ENCODE assay signal across 10 cellular contexts in the genomic region with DNA sequence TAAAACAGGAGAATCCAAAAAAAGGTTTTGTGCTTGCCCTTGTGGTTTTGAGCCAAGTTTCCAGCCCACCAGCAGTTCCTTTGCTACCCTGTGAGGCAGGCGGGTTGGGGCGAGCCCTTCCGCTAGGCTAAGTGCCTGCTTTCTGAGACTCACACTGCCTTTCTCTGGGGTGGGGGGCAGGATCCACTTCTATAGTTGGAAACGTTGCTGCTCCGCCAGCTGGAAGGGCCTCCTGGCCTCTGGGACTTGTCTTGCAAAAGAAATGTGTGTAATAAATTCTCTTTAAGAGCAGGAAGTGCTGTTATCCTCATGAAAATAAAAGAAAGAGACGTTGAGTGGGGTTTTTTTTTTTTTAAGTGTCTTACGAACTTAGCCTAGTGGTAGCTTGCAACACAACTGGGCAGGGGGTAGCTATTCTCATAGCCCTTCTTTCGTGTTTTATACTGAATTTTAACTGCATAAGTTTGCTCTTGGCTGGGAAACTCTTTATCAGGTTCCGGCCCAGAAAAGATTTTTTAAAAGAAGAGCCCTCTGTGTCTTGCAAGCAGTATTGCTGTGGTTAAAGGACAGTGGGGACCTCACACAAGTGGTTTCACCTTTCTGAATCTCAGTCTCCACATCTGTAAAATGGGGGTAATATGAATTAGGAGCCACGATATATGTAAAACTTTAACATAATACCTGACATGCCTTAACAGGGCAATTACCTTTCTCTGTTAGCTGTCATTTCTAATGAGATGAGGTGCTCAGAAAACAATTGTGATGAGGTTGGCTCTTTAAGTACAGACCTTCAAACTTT. TPM values are rescaled to one million over a fixed set of nuclear protein-coding genes. Genes with fewer than 3 reads are reported as not detected.
DNase-seq lines count a peak whose midpoint lies in the region; ATAC-seq and TF ChIP-seq lines count a peak whose summit lies in the region.
"Had no signal": no experiment of that assay in that cellular context is flagged by ENCODE, and none has a peak within 500 bp of the region (broad histone marks: within the 10 kb centered on the region; RNA-seq: fewer than 3 reads in every experiment).

No MANE protein-coding gene starts in this region.

- ATAC-seq in WTC11: no peak
- peak; percentile 80 for ATAC-seq in left ventricle myocardium superior
- ATAC-seq in GM21367 (IDR thresholded peaks at IDR 0.05; ENCODE audit: unreplicated experiment): no peak
- no peak for ATAC-seq in HG03460 (IDR thresholded peaks at IDR 0.05; ENCODE audit: unreplicated experiment)

- no peaks in the 10 kb centered on the region for H3K27me3 ChIP-seq in thyroid gland

- TF ChIP-seq POLR2A in thyroid gland (IDR thresholded peaks at IDR 0.05): no peak

- H3K36me3 ChIP-seq in thyroid gland: peaks cover 19 to 28% of the 10 kb centered on the region in 2 donors

- POLR2A ChIA-PET in WTC11 (lab: Charles Lee): interaction anchor here (1.0 kb wide), 1 partner anchor 117 kb away, joined by 3 read pairs; no protein-coding TSS in a partner anchor

- TF ChIP-seq CTCF in WTC11 (IDR thresholded peaks at IDR 0.05) (no peak), thyroid gland (IDR thresholded peaks at IDR 0.05) (no peak)

- DNase-seq in activated T-cell treated with anti-CD3 and anti-CD28 coated beads, Interleukin-2, amount 50 U/mL, for 24 hours: peak; percentile 51
- no peak for DNase-seq in activated T-cell treated with anti-CD3 and anti-CD28 coated beads, Interleukin-2, amount 50 U/mL, for 1 hour
- DNase-seq in WTC11 (ENCODE audit: low spot score) (no peak), left ventricle myocardium superior (peak; percentile 84), thyroid gland (peak in 1 of 2 donors; percentile 22), NCI-H748 (lab: John Stamatoyannopoulos, UW; ENCODE audit: unreplicated experiment) (no peak)
- DNase-seq: mesendoderm, T1000 had no signal

- CTCF ChIA-PET in WTC11 (lab: Charles Lee): interaction anchor here (1.2 to 1.6 kb wide), 2 partner anchors 11 to 18 kb away, joined by 5 to 6 read pairs; no protein-coding TSS in a partner anchor

- 69 to 70% methylated on average over 10 of the region's 10 CpGs for WGBS in thyroid gland, 2 donors

- peak overlapping the region in 2 of 3 donors; percentile 32 to 60 for H3K27ac ChIP-seq in thyroid gland

- no peaks in the 10 kb centered on the region for H3K9me3 ChIP-seq in thyroid gland

- peaks cover 25 to 51% of the 10 kb centered on the region in 2 donors for H3K4me1 ChIP-seq in thyroid gland

- peak overlapping the region; percentile 78 for H3K4me3 Mint-ChIP-seq in activated T-cell treated with anti-CD3 and anti-CD28 coated beads, Interleukin-2, amount 50 U/mL, for 24 hours
- no peak overlapping the region for H3K4me3 Mint-ChIP-seq in WTC11

- no peak overlapping the region for H3K4me3 ChIP-seq in thyroid gland (replicated peaks in 1 of 3)

- intact Hi-C loops in left ventricle myocardium superior (cut with micrococcal nuclease): no loop called here
- intact Hi-C loops in thyroid gland (cut with DNase I): no loop called here

- H3K27me3 Mint-ChIP-seq in activated T-cell treated with anti-CD3 and anti-CD28 coated beads, Interleukin-2, amount 50 U/mL, for 24 hours: no peaks in the 10 kb centered on the region
- H3K27me3 Mint-ChIP-seq in WTC11 (ENCODE audit: low read depth): no peaks in the 10 kb centered on the region

- peak overlapping the region; percentile 98 for H3K27ac Mint-ChIP-seq in activated T-cell treated with anti-CD3 and anti-CD28 coated beads, Interleukin-2, amount 50 U/mL, for 24 hours
- peak overlapping the region; percentile 89 for H3K27ac Mint-ChIP-seq in WTC11

- peaks cover 82% of the 10 kb centered on the region for H3K36me3 Mint-ChIP-seq in activated T-cell treated with anti-CD3 and anti-CD28 coated beads, Interleukin-2, amount 50 U/mL, for 24 hours (ENCODE audit: low read depth)
- H3K36me3 Mint-ChIP-seq in WTC11: peaks cover 38% of the 10 kb centered on the region

- H3K9me3 Mint-ChIP-seq in activated T-cell treated with anti-CD3 and anti-CD28 coated beads, Interleukin-2, amount 50 U/mL, for 24 hours: no peaks in the 10 kb centered on the region
- H3K9me3 Mint-ChIP-seq in WTC11: no peaks in the 10 kb centered on the region

- H3K4me1 Mint-ChIP-seq in activated T-cell treated with anti-CD3 and anti-CD28 coated beads, Interleukin-2, amount 50 U/mL, for 24 hours (ENCODE audit: low read depth): peaks cover 77% of the 10 kb centered on the region
- H3K4me1 Mint-ChIP-seq in WTC11: peaks cover 26% of the 10 kb centered on the region

TF ChIP-seq in WTC11, 78 proteins besides CTCF, POLR2A, EP300 and RAD21:
- no peak for TF ChIP-seq ZNF219 (CRISPR knock-in tag; IDR thresholded peaks at IDR 0.05; ENCODE audit: borderline replicate concordance)
- no peak for TF ChIP-seq ZNF121 (CRISPR knock-in tag; IDR thresholded peaks at IDR 0.05)
- TF ChIP-seq, protein P1, sequence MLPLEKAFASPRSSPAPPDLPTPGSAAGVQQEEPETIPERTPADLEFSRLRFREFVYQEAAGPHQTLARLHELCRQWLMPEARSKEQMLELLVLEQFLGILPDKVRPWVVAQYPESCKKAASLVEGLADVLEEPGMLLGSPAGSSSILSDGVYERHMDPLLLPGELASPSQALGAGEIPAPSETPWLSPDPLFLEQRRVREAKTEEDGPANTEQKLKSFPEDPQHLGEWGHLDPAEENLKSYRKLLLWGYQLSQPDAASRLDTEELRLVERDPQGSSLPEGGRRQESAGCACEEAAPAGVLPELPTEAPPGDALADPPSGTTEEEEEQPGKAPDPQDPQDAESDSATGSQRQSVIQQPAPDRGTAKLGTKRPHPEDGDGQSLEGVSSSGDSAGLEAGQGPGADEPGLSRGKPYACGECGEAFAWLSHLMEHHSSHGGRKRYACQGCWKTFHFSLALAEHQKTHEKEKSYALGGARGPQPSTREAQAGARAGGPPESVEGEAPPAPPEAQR (CRISPR knock-in tag; IDR thresholded peaks at IDR 0.05): no peak

RNA-seq across cellular contexts. Expression of a gene that starts 19.8 kb away (rescaled TPM):
- total RNA-seq in WTC11 (2021) (39.4 to 46.2 TPM (median 40.8 TPM) in 3 replicates), left ventricle myocardium superior (28.7 TPM), thyroid gland (100 to 1,000 TPM in 1 of 4 donors, 10 to 100 TPM in 3; 51.7 to 116 (median 76.6) TPM)

Comparison
In these comparisons a context has a peak if more than half of its experiments do, and no peak if none do; other contexts are left out.
1. DNase-seq: peak in activated T-cell treated with anti-CD3 and anti-CD28 coated beads, Interleukin-2, amount 50 U/mL, for 24 hours (single experiment) and left ventricle myocardium superior (single experiment); none in activated T-cell treated with anti-CD3 and anti-CD28 coated beads, Interleukin-2, amount 50 U/mL, for 1 hour (single experiment), WTC11 (single experiment) and NCI-H748 (single experiment).